In the genomic region with DNA sequence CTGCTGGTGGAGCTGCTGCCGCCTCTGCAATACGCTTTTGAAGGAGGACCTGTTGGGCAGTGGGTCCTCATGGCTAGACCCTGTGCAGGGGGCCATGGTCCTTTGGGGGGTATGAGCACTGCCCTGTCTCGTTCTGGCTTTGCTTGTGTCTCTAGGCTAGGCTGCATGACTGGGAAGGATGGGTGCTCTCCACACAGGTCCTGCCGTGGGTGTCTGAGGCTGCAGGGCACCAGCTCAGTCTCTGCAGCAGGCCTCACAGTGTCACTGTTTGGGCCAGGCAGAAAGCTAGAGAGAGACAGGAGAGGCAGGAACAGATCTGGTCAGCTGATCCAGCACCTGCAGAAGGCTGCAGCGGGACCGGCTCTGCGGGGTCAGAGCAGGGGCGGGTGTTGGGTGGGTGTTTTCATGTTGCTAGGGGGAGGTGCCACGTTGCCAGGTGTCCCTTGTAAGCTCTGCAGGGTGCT, we compare ENCODE assay signal across 9 cellular contexts.
A peak's percentile ranks its signal among the peaks of the same experiment; 100 is the strongest.
DNase-seq lines count a peak whose midpoint lies in the region; ATAC-seq and TF ChIP-seq lines count a peak whose summit lies in the region.
"Had no signal": no experiment of that assay in that cellular context is flagged by ENCODE, and none has a peak within 500 bp of the region (broad histone marks: within the 10 kb centered on the region; RNA-seq: fewer than 3 reads in every experiment).

No MANE protein-coding gene starts in this region.

- peak overlapping the region; percentile 77 for H3K27ac Mint-ChIP-seq in CD8-positive, alpha-beta T cell
- H3K27ac Mint-ChIP-seq in GM23338: no peak overlapping the region
- no peak overlapping the region for H3K27ac Mint-ChIP-seq in activated CD4-positive, alpha-beta memory T cell treated with anti-CD3 and anti-CD28 coated beads, Interleukin-2, amount 10 ng/mL, durations not matched to agents 7 days and 5 days
- H3K27ac Mint-ChIP-seq: T-helper 1 cell treated with Interleukin-12 subunit alpha and Interleukin-12 subunit beta and Interleukin-4 antibody, amounts not matched to agents 30 μg/mL and 1 μg/mL, for 36 hours had no signal

- H3K4me1 ChIP-seq in CD8-positive, alpha-beta T cell (ENCODE audit: insufficient read depth, low read length): peaks cover 31% of the 10 kb centered on the region
- peaks cover 15% of the 10 kb centered on the region for H3K4me1 ChIP-seq in GM23338 (ENCODE audit: insufficient read depth)
- peaks cover 41% of the 10 kb centered on the region for H3K4me1 ChIP-seq in lower lobe of right lung

- H4K20me1 ChIP-seq in GM23338 (replicated peaks; ENCODE audit: insufficient read depth): no peaks in the 10 kb centered on the region

- H3K4me1 Mint-ChIP-seq in CD8-positive, alpha-beta T cell (ENCODE audit: low read depth): peaks cover 53% of the 10 kb centered on the region
- peaks cover 33% of the 10 kb centered on the region for H3K4me1 Mint-ChIP-seq in GM23338
- H3K4me1 Mint-ChIP-seq in activated CD4-positive, alpha-beta memory T cell treated with anti-CD3 and anti-CD28 coated beads, Interleukin-2, amount 10 ng/mL, durations not matched to agents 7 days and 5 days: peaks cover 18% of the 10 kb centered on the region

- no peak overlapping the region for H3K27ac ChIP-seq in CD8-positive, alpha-beta T cell (ENCODE audit: low read depth, low read length)
- H3K27ac ChIP-seq in GM23338 (ENCODE audit: low read depth) (no peak overlapping the region), lower lobe of right lung (no peak overlapping the region)

- H3K9me2 ChIP-seq in GM23338 (ENCODE audit: insufficient read depth): no peaks in the 10 kb centered on the region

- no peaks in the 10 kb centered on the region for H3K9me3 Mint-ChIP-seq in CD8-positive, alpha-beta T cell
- no peaks in the 10 kb centered on the region; the same call in 2 of the 3 replicates for H3K9me3 Mint-ChIP-seq in GM23338
- no peaks in the 10 kb centered on the region for H3K9me3 Mint-ChIP-seq in activated CD4-positive, alpha-beta memory T cell treated with anti-CD3 and anti-CD28 coated beads, Interleukin-2, amount 10 ng/mL, durations not matched to agents 7 days and 5 days
- H3K9me3 Mint-ChIP-seq: T-helper 1 cell treated with Interleukin-12 subunit alpha and Interleukin-12 subunit beta and Interleukin-4 antibody, amounts not matched to agents 30 μg/mL and 1 μg/mL, for 36 hours had no signal

- no peaks in the 10 kb centered on the region for H3K27me3 ChIP-seq in CD8-positive, alpha-beta T cell (ENCODE audit: insufficient read depth, low read length)
- H3K27me3 ChIP-seq in GM23338 (ENCODE audit: insufficient read depth): peaks cover 22% of the 10 kb centered on the region
- no peaks in the 10 kb centered on the region for H3K27me3 ChIP-seq in lower lobe of right lung (ENCODE audit: low read depth)

- peaks cover 8% of the 10 kb centered on the region for H3K36me3 Mint-ChIP-seq in CD8-positive, alpha-beta T cell
- no peaks in the 10 kb centered on the region for H3K36me3 Mint-ChIP-seq in GM23338 (ENCODE audit: low read depth)
- peaks cover 4% of the 10 kb centered on the region for H3K36me3 Mint-ChIP-seq in activated CD4-positive, alpha-beta memory T cell treated with anti-CD3 and anti-CD28 coated beads, Interleukin-2, amount 10 ng/mL, durations not matched to agents 7 days and 5 days (ENCODE audit: low read depth)

- H3K4me3 ChIP-seq in CD8-positive, alpha-beta T cell (ENCODE audit: low read depth, low read length): no peak overlapping the region
- H3K4me3 ChIP-seq in GM23338 (no peak overlapping the region), lower lobe of right lung (no peak overlapping the region)

- peak in 4 of 7 experiments; percentile 16 to 39 (median 34) for DNase-seq in CD8-positive, alpha-beta T cell
- DNase-seq in GM23338 (ENCODE audit: low spot score): no peak
- DNase-seq in SK-N-DZ (ENCODE audit: low spot score): peak; percentile 31
- peak; percentile 65 for DNase-seq in lower lobe of right lung
- no peak for DNase-seq in activated CD4-positive, alpha-beta memory T cell treated with anti-CD3 and anti-CD28 coated beads, Interleukin-2, amount 10 ng/mL, durations not matched to agents 7 days and 5 days
- no peak for DNase-seq in OCI-M1 (lab: John Stamatoyannopoulos, UW)

- H3K79me2 ChIP-seq in GM23338 (replicated peaks; ENCODE audit: insufficient read depth): no peaks in the 10 kb centered on the region

- H3K4me2 ChIP-seq in GM23338: no peak overlapping the region

- CTCF ChIA-PET in CD8-positive, alpha-beta T cell (lab: Charles Lee): interaction anchor here (2.0 to 4.4 kb wide), 2 partner anchors 8 to 20 kb away, joined by 5 to 21 read pairs; no protein-coding TSS in a partner anchor
- CTCF ChIA-PET in activated CD4-positive, alpha-beta memory T cell treated with anti-CD3 and anti-CD28 coated beads, Interleukin-2, amount 10 ng/mL, durations not matched to agents 7 days and 5 days (lab: Charles Lee): interaction anchor here (1.5 kb wide), 1 partner anchor 20 kb away, joined by 5 read pairs; no protein-coding TSS in a partner anchor

- TF ChIP-seq CTCF in CD8-positive, alpha-beta T cell (IDR thresholded peaks at IDR 0.05): no peak
- no peak for TF ChIP-seq CTCF in GM23338 (conservative IDR thresholded peaks at IDR 0.05; ENCODE audit: low read depth in 2 of 2)
- no peak for TF ChIP-seq CTCF in lower lobe of right lung (IDR thresholded peaks at IDR 0.05)

- H3K9me3 ChIP-seq in CD8-positive, alpha-beta T cell (ENCODE audit: low read length): no peaks in the 10 kb centered on the region
- no peaks in the 10 kb centered on the region for H3K9me3 ChIP-seq in lower lobe of right lung

- H3K4me3 Mint-ChIP-seq in CD8-positive, alpha-beta T cell: peak overlapping the region; percentile 30
- no peak overlapping the region for H3K4me3 Mint-ChIP-seq in GM23338
- no peak overlapping the region for H3K4me3 Mint-ChIP-seq in activated CD4-positive, alpha-beta memory T cell treated with anti-CD3 and anti-CD28 coated beads, Interleukin-2, amount 10 ng/mL, durations not matched to agents 7 days and 5 days
- H3K4me3 Mint-ChIP-seq: T-helper 1 cell treated with Interleukin-12 subunit alpha and Interleukin-12 subunit beta and Interleukin-4 antibody, amounts not matched to agents 30 μg/mL and 1 μg/mL, for 36 hours had no signal

- ATAC-seq in CD8-positive, alpha-beta T cell: peak; percentile 32
- ATAC-seq in GM23338 (peak; percentile 13; the same call in 1 of the 3 replicates), lower lobe of right lung (peak; percentile 45 to 46), GM18505 (IDR thresholded peaks at IDR 0.05; ENCODE audit: unreplicated experiment) (no peak), GM21717 (IDR thresholded peaks at IDR 0.05; ENCODE audit: unreplicated experiment) (no peak)

- no peaks in the 10 kb centered on the region for H3K27me3 Mint-ChIP-seq in CD8-positive, alpha-beta T cell (ENCODE audit: low read depth)
- peaks cover 23% of the 10 kb centered on the region for H3K27me3 Mint-ChIP-seq in GM23338 (ENCODE audit: insufficient read depth, low read depth, poor library complexity)
- H3K27me3 Mint-ChIP-seq in activated CD4-positive, alpha-beta memory T cell treated with anti-CD3 and anti-CD28 coated beads, Interleukin-2, amount 10 ng/mL, durations not matched to agents 7 days and 5 days: no peaks in the 10 kb centered on the region

- no peaks in the 10 kb centered on the region for H3K36me3 ChIP-seq in CD8-positive, alpha-beta T cell (ENCODE audit: insufficient read depth, low read length)
- H3K36me3 ChIP-seq in GM23338 (ENCODE audit: insufficient read depth) (no peaks in the 10 kb centered on the region), lower lobe of right lung (peaks cover 10% of the 10 kb centered on the region)

- TF ChIP-seq POLR2A in GM18505 (IDR thresholded peaks at IDR 0.05; ENCODE audit: borderline replicate concordance, extremely low read depth, insufficient read depth, insufficient read length): no peak

- intact Hi-C loops in CD8-positive, alpha-beta T cell (cut with DNase I, micrococcal nuclease): no loop called here
- intact Hi-C loops in lower lobe of right lung (cut with DNase I): no loop called here

- POLR2A ChIA-PET in CD8-positive, alpha-beta T cell (lab: Charles Lee): no interaction called here
- POLR2A ChIA-PET in activated CD4-positive, alpha-beta memory T cell treated with anti-CD3 and anti-CD28 coated beads, Interleukin-2, amount 10 ng/mL, durations not matched to agents 7 days and 5 days (lab: Charles Lee): no interaction called here

- no peak overlapping the region for H2AFZ ChIP-seq in GM23338

- no peaks in the 10 kb centered on the region for H3F3A ChIP-seq in GM23338 (replicated peaks; ENCODE audit: low read depth)

TF ChIP-seq in GM23338, 12 proteins besides CTCF, POLR2A, EP300 and RAD21 (continues in another document):
- TF ChIP-seq ZNF114 (CRISPR knock-in tag; IDR thresholded peaks at IDR 0.05) (no peak), CREB1 (CRISPR knock-in tag; IDR thresholded peaks at IDR 0.05; ENCODE audit: low read depth) (no peak)
- TF ChIP-seq, protein P1, sequence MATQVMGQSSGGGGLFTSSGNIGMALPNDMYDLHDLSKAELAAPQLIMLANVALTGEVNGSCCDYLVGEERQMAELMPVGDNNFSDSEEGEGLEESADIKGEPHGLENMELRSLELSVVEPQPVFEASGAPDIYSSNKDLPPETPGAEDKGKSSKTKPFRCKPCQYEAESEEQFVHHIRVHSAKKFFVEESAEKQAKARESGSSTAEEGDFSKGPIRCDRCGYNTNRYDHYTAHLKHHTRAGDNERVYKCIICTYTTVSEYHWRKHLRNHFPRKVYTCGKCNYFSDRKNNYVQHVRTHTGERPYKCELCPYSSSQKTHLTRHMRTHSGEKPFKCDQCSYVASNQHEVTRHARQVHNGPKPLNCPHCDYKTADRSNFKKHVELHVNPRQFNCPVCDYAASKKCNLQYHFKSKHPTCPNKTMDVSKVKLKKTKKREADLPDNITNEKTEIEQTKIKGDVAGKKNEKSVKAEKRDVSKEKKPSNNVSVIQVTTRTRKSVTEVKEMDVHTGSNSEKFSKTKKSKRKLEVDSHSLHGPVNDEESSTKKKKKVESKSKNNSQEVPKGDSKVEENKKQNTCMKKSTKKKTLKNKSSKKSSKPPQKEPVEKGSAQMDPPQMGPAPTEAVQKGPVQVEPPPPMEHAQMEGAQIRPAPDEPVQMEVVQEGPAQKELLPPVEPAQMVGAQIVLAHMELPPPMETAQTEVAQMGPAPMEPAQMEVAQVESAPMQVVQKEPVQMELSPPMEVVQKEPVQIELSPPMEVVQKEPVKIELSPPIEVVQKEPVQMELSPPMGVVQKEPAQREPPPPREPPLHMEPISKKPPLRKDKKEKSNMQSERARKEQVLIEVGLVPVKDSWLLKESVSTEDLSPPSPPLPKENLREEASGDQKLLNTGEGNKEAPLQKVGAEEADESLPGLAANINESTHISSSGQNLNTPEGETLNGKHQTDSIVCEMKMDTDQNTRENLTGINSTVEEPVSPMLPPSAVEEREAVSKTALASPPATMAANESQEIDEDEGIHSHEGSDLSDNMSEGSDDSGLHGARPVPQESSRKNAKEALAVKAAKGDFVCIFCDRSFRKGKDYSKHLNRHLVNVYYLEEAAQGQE (IDR thresholded peaks at IDR 0.05; ENCODE audit: unreplicated experiment): no peak

Comparison
In these comparisons a context has a peak if more than half of its experiments do, and no peak if none do; other contexts are left out.
1. ATAC-seq: peak in CD8-positive, alpha-beta T cell (single experiment), GM23338 (single experiment) and lower lobe of right lung (2 of 2); none in GM18505 (single experiment) and GM21717 (single experiment).
2. DNase-seq: peak in CD8-positive, alpha-beta T cell (4 of 7), SK-N-DZ (single experiment) and lower lobe of right lung (single experiment); none in GM23338 (single experiment), activated CD4-positive, alpha-beta memory T cell treated with anti-CD3 and anti-CD28 coated beads, Interleukin-2, amount 10 ng/mL, durations not matched to agents 7 days and 5 days (single experiment) and OCI-M1 (single experiment).